7 cellular contexts compared by ENCODE assay signal in the genomic region with DNA sequence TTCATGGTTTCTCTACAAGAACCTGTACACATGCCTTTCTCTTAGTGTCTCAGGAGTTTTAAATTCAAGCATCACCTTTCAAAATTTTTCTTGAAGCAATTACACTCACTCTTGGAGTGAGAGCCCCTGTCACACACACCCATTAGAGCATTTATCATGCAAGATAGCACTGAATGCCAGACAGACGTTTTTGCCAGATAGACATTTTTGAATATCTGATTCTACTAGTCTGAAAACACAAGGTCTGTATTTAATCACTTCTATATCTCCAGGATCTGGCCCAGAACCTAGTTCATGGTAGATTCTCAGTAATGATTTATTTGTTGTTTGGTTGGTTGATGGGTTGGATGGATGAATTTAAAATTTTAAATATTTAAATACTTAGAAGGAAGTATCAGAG.
"Had no signal": no experiment of that assay in that cellular context is flagged by ENCODE, and none has a peak within 500 bp of the region (broad histone marks: within the 10 kb centered on the region; RNA-seq: fewer than 3 reads in every experiment).

No MANE protein-coding gene starts in this region.

- H3K27ac ChIP-seq: GM23248, KMS-11 had no signal

- H3K4me3 ChIP-seq: GM23248 had no signal

- H3K9ac ChIP-seq: GM23248, KMS-11 had no signal

- DNase-seq: GM23248, GOT3, H9, HCEC 1CT, KBM-7 had no signal

- H3K4me2 ChIP-seq: KMS-11 had no signal

- FAIRE-seq: HTR-8/SVneo had no signal
